ENCODE assay signal across 16 cellular contexts in the genomic region with DNA sequence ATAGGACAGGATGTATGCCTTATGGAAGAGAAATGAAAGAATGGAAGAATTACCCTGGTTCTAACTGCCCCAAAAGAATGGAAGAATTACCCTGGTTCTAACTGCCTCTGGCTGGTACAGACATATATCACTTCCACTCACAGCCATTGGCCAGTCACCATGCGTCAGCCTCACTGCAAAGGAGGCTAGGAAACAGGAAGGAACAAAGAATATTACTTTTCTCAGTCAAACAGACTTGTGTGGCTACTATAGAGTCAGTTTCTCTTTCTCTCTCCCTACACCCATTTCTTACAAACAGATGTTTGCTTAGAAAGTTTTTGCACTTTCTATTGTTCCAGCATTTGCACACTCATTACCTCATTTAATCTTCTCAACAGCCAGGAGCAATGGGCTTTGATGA.
A peak's percentile ranks its signal among the peaks of the same experiment; 100 is the strongest.
DNase-seq lines count a peak whose midpoint lies in the region; ATAC-seq and TF ChIP-seq lines count a peak whose summit lies in the region.
"Had no signal": no experiment of that assay in that cellular context is flagged by ENCODE, and none has a peak within 500 bp of the region (broad histone marks: within the 10 kb centered on the region; RNA-seq: fewer than 3 reads in every experiment).

No MANE protein-coding gene starts in this region.

- no peaks in the 10 kb centered on the region for H3K4me1 ChIP-seq in MM.1S (ENCODE audit: low read length)
- no peaks in the 10 kb centered on the region for H3K4me1 ChIP-seq in naive thymus-derived CD4-positive, alpha-beta T cell (ENCODE audit: control insufficient read depth in 2 of 2, insufficient read depth in 2 of 2, low read length in 2 of 2)

- no peak overlapping the region for H2AFZ ChIP-seq in MM.1S (ENCODE audit: low read length)

- no peak overlapping the region for H3K9ac ChIP-seq in MM.1S (ENCODE audit: low read length)
- H3K9ac ChIP-seq: BLaER1 had no signal

- H3K4me1 Mint-ChIP-seq in CD14-positive monocyte = peaks cover 21% of the 10 kb centered on the region
- no peaks in the 10 kb centered on the region for H3K4me1 Mint-ChIP-seq in naive thymus-derived CD4-positive, alpha-beta T cell

- no peak overlapping the region for H3K4me3 ChIP-seq in MM.1S (ENCODE audit: low read length)
- H3K4me3 ChIP-seq in naive thymus-derived CD4-positive, alpha-beta T cell (ENCODE audit: low read length) = no peak overlapping the region
- H3K4me3 ChIP-seq: BLaER1 had no signal

- no peaks in the 10 kb centered on the region for H3K9me3 ChIP-seq in MM.1S (replicated peaks; ENCODE audit: insufficient read depth, low read length)
- no peaks in the 10 kb centered on the region for H3K9me3 ChIP-seq in naive thymus-derived CD4-positive, alpha-beta T cell (ENCODE audit: control insufficient read depth in 2 of 3, low read length in 3 of 3)

- no peaks in the 10 kb centered on the region for H3K36me3 ChIP-seq in MM.1S (replicated peaks; ENCODE audit: insufficient read depth, low read length)
- H3K36me3 ChIP-seq in naive thymus-derived CD4-positive, alpha-beta T cell (ENCODE audit: control insufficient read depth in 2 of 3, insufficient read depth in 3 of 3, low read length in 3 of 3) = no peaks in the 10 kb centered on the region
- H3K36me3 ChIP-seq: BLaER1 had no signal

- H3K9me3 Mint-ChIP-seq in CD14-positive monocyte = peaks cover 0 to 8% (median 6%) of the 10 kb centered on the region in 7 donors
- peaks cover 0 to 16% (median 3%) of the 10 kb centered on the region in 11 donors for H3K9me3 Mint-ChIP-seq in naive thymus-derived CD4-positive, alpha-beta T cell

- H3K27ac Mint-ChIP-seq in CD14-positive monocyte = peak overlapping the region in 3 of 7 donors; percentile 11 to 61 (median 57)
- no peak overlapping the region for H3K27ac Mint-ChIP-seq in naive thymus-derived CD4-positive, alpha-beta T cell
- H3K27ac Mint-ChIP-seq: CD4-positive, alpha-beta T cell; H9 had no signal

- peak; percentile 31 for ATAC-seq in HG02798 (IDR thresholded peaks at IDR 0.05; ENCODE audit: poor library complexity, unreplicated experiment)
- no peak for ATAC-seq in naive thymus-derived CD4-positive, alpha-beta T cell

- POLR2A ChIA-PET in naive thymus-derived CD4-positive, alpha-beta T cell (lab: Charles Lee) = no interaction called here

- no peaks in the 10 kb centered on the region for H3K79me2 ChIP-seq in MM.1S (ENCODE audit: low read length)

- no peaks in the 10 kb centered on the region for H4K20me1 ChIP-seq in MM.1S (ENCODE audit: insufficient read depth, low read length)
- H4K20me1 ChIP-seq: BLaER1 had no signal

- H3K27ac ChIP-seq in MM.1S (ENCODE audit: low read length) = no peak overlapping the region
- no peak overlapping the region for H3K27ac ChIP-seq in naive thymus-derived CD4-positive, alpha-beta T cell (ENCODE audit: low read depth, low read length)
- H3K27ac ChIP-seq: 22Rv1, BLaER1 had no signal

- TF ChIP-seq CTCF in CD14-positive monocyte (IDR thresholded peaks at IDR 0.05) = no peak
- TF ChIP-seq CTCF in MM.1S (IDR thresholded peaks at IDR 0.05; ENCODE audit: low read length) = no peak

- H3K9me2 ChIP-seq in MM.1S (replicated peaks; ENCODE audit: insufficient read depth, low read length) = no peaks in the 10 kb centered on the region

- no peak overlapping the region for H3K4me3 Mint-ChIP-seq in CD14-positive monocyte
- no peak overlapping the region for H3K4me3 Mint-ChIP-seq in naive thymus-derived CD4-positive, alpha-beta T cell
- H3K4me3 Mint-ChIP-seq: CD4-positive, alpha-beta T cell; H9 had no signal

- CTCF ChIA-PET in naive thymus-derived CD4-positive, alpha-beta T cell (lab: Charles Lee) = no interaction called here

- intact Hi-C loops in CD14-positive monocyte (cut with micrococcal nuclease) = no loop called here
- intact Hi-C loops in naive thymus-derived CD4-positive, alpha-beta T cell (cut with micrococcal nuclease) = no loop called here

- DNase-seq in CD14-positive monocyte (ENCODE audit: low spot score) = peak; percentile 48
- DNase-seq in MM.1S = peak; percentile 21
- peak; percentile 9 for DNase-seq in RKO (ENCODE audit: low spot score)
- DNase-seq in Ammon's horn (ENCODE audit: low spot score) = no peak
- DNase-seq in naive thymus-derived CD4-positive, alpha-beta T cell = no peak
- no peak for DNase-seq in NCI-H2029 treated with DMSO at 0.1 percent for 48 hours (lab: John Stamatoyannopoulos, UW)
- DNase-seq in RPMI8226 = no peak
- DNase-seq: CD4-positive, alpha-beta T cell; DMS153; DMS79 treated with DMSO at 0.1 percent for 48 hours; EL; GOT3; H9 had no signal

- peaks cover 0 to 4% (median 3%) of the 10 kb centered on the region in 3 donors for H3K27me3 Mint-ChIP-seq in CD14-positive monocyte (ENCODE audit: low read depth in 3 of 3)
- no peaks in the 10 kb centered on the region for H3K27me3 Mint-ChIP-seq in naive thymus-derived CD4-positive, alpha-beta T cell
- H3K27me3 Mint-ChIP-seq: CD4-positive, alpha-beta T cell had no signal

- no peaks in the 10 kb centered on the region for H3F3A ChIP-seq in MM.1S (ENCODE audit: insufficient read depth, low read length)

- no peaks in the 10 kb centered on the region for H3K36me3 Mint-ChIP-seq in CD14-positive monocyte
- no peaks in the 10 kb centered on the region for H3K36me3 Mint-ChIP-seq in naive thymus-derived CD4-positive, alpha-beta T cell

- no peak overlapping the region for H3K4me2 ChIP-seq in MM.1S (ENCODE audit: low read depth, low read length)
- H3K4me2 ChIP-seq: BLaER1 had no signal

- no peaks in the 10 kb centered on the region for H3K27me3 ChIP-seq in MM.1S (replicated peaks; ENCODE audit: insufficient read depth, low read length)
- H3K27me3 ChIP-seq in naive thymus-derived CD4-positive, alpha-beta T cell (ENCODE audit: control insufficient read depth in 2 of 2, insufficient read depth in 2 of 2, low read length in 2 of 2) = no peaks in the 10 kb centered on the region
- H3K27me3 ChIP-seq: BLaER1 had no signal

Comparison
In these comparisons a context has a peak if more than half of its experiments do, and no peak if none do; other contexts are left out.
1. DNase-seq: peak in CD14-positive monocyte (single experiment), MM.1S (single experiment) and RKO (single experiment); none in Ammon's horn (single experiment), naive thymus-derived CD4-positive, alpha-beta T cell (0 of 9), NCI-H2029 treated with DMSO at 0.1 percent for 48 hours (single experiment) and RPMI8226 (single experiment).